In the genomic region with DNA sequence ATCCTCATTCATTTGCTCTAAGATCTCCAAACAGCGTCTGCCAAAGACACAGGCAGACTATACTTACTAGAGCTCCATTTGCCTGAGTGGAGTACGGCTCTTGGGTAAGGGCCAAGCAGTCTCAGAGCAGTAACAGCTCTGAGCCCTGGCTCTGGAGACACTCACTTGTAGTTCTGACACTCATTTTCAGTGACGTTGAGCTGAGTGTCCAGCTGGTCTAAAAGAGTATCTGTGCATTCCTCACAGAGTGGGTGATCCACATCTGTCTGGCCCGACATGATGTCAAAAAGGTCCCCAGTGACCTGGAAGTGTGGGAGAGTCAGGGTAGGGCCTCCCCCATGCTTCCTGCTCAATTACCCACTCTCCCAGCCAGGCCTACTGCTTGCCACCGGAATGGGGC, we compare ENCODE assay signal across 1 cellular context.
TF ChIP-seq lines count a peak whose summit lies in the region.

No MANE protein-coding gene starts in this region.

TF ChIP-seq in SK-N-SH, 30 proteins besides CTCF, POLR2A, EP300 and RAD21:
- TF ChIP-seq ELF1 (IDR thresholded peaks at IDR 0.05) (no peak), MEF2A (IDR thresholded peaks at IDR 0.05; ENCODE audit: borderline replicate concordance, low read depth) (no peak), EZH2phosphoT487 (IDR thresholded peaks at IDR 0.05; ENCODE audit: borderline replicate concordance, low read depth) (no peak), SMC3 (IDR thresholded peaks at IDR 0.05; ENCODE audit: low read depth, low read length) (no peak), FOXJ3 (CRISPR knock-in tag; IDR thresholded peaks at IDR 0.05) (no peak), USF1 (IDR thresholded peaks at IDR 0.05; ENCODE audit: borderline replicate concordance, low read depth) (no peak), TEAD4 (IDR thresholded peaks at IDR 0.05; ENCODE audit: borderline replicate concordance, insufficient read depth) (no peak), FOSL2 (IDR thresholded peaks at IDR 0.05; ENCODE audit: borderline replicate concordance, low read depth) (no peak), NRF1 (IDR thresholded peaks at IDR 0.05; ENCODE audit: low read depth, low read length) (no peak)
